Comparison of ENCODE assay signal across 10 cellular contexts in genomic region chr1:24210195-24210627, GRCh38. TPM values are rescaled to one million over a fixed set of nuclear protein-coding genes. Genes with fewer than 3 reads are reported as not detected.
"Had no signal": no experiment of that assay in that cellular context is flagged by ENCODE, and none has a peak within 500 bp of the region (broad histone marks: within the 10 kb centered on the region; RNA-seq: fewer than 3 reads in every experiment).

No MANE protein-coding gene starts in this region.

- H3K27ac ChIP-seq: GM23248 had no signal

- FAIRE-seq: H54, HTR-8/SVneo, K562 had no signal

- H3K4me3 ChIP-seq: GM23248, K562 had no signal

- DNase-seq: GM23248, GOT3, H9, IMR-90, Kasumi-1, KG1 had no signal

- ATAC-seq: HCT116, K562 had no signal

- H2AFZ ChIP-seq: GM23248 had no signal

- H3K9ac ChIP-seq: GM23248 had no signal

RNA-seq across cellular contexts. Expression of gene IFNLR1, which starts 23.1 kb away (rescaled TPM):
- total RNA-seq: GM23248, IMR-90, K562 had no signal
- polyA plus RNA-seq: GM23248, IMR-90, K562 had no signal
